ENCODE assay signal across 1 cellular context in genomic region chr4:48016141-48017107, GRCh38.
A peak's percentile ranks its signal among the peaks of the same experiment; 100 is the strongest.
TF ChIP-seq lines count a peak whose summit lies in the region.

Gene CNGA1 (minus strand): TSS chr4:48016681. CDS start chr4:47952689, 63,992 bp downstream.
Gene NIPAL1 (plus strand): TSS chr4:48016772. CDS start chr4:48016840, 68 bp downstream.

TF ChIP-seq in GM12878, 131 proteins besides CTCF, POLR2A, EP300 and RAD21 (continued from another document):
- TF ChIP-seq ZBED1 (IDR thresholded peaks at IDR 0.05; ENCODE audit: borderline replicate concordance) (no peak), GATAD2B (conservative IDR thresholded peaks at IDR 0.05; ENCODE audit: low read depth) (0 out of 2 replicates have a peak, but pooled peaks have one; percentile 44), ELK1 (IDR thresholded peaks at IDR 0.05; ENCODE audit: low read depth, low read length) (no peak), NFXL1 (IDR thresholded peaks at IDR 0.05; ENCODE audit: borderline replicate concordance) (no peak)
